In the genomic region with DNA sequence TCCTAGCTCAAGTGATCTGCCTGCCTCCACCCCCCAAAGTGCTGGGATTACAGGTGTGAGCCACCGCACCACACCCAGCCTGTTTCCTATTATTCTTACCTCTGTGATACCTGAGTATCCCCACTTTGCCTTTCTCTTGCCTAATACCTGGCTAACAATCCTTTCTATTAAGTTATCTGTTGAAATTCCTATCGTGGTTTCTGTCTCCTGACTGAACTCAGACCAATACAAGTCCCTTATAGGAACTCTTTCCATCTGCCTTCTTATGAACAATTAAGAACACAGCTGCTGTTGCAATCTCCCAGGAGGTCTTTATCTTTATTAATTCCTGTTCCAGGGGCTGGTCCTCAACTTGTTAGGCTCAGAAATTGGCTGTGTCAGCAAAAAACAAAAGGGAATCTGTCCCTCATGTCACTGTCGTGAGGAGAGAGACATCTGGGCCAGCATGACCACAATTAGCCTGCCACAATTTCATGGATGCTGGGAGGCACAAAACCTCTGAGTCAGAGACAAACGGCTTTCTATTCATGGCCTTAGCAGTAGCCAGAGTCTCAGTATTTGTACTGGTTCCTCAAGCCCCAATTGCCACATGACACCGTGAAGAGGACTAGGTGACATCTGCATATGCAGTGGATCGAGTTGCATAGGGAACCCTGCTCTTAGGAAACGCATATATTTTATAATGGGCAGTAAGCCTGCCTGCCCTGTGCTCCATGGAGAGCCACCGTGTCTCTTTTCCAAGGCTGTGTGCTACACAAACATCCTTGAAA, we compare ENCODE assay signal across 13 cellular contexts. TPM values are rescaled to one million over a fixed set of nuclear protein-coding genes. Genes with fewer than 3 reads are reported as not detected.
DNase-seq lines count a peak whose midpoint lies in the region; ATAC-seq and TF ChIP-seq lines count a peak whose summit lies in the region.
"Had no signal": no experiment of that assay in that cellular context is flagged by ENCODE, and none has a peak within 500 bp of the region (broad histone marks: within the 10 kb centered on the region; RNA-seq: fewer than 3 reads in every experiment).

No MANE protein-coding gene starts in this region.

- H3K18ac ChIP-seq in neuronal stem cell (ENCODE audit: low read length) (no peak overlapping the region), H9 (ENCODE audit: insufficient read length, low read depth, low read length) (no peak overlapping the region)

- H2AFZ ChIP-seq in neuronal stem cell (ENCODE audit: low read length) (peak overlapping the region; percentile 72), H9 (ENCODE audit: low read length) (no peak overlapping the region)

- H3K4me3 ChIP-seq in choroid plexus epithelial cell (ENCODE audit: low read depth, low read length) = no peak overlapping the region
- no peak overlapping the region for H3K4me3 ChIP-seq in neuronal stem cell (ENCODE audit: low read length in 2 of 2)
- H3K4me3 ChIP-seq: stomach had no signal

- WGBS in neuronal stem cell (ENCODE audit: extremely low coverage in 2 of 2, insufficient read length in 2 of 2, insufficient replicate concordance in 1 of 2), 2 donors = no CpG with 5 or more reads among the region's 8 CpGs
- no CpG with 5 or more reads among the region's 8 CpGs for WGBS in H9 (ENCODE audit: extremely low coverage, insufficient read length, low lambda C conversion rate)

- no peak overlapping the region for H3K4ac ChIP-seq in neuronal stem cell (ENCODE audit: low read length)
- no peak overlapping the region for H3K4ac ChIP-seq in H9 (ENCODE audit: low read depth, low read length)

- no peaks in the 10 kb centered on the region for H3K9me3 ChIP-seq in neuronal stem cell (replicated peaks in 1 of 2; ENCODE audit: control insufficient read depth in 2 of 2, insufficient read depth in 1 of 2, low read depth in 1 of 2, low read length in 2 of 2)
- H3K9me3 ChIP-seq in H9 (ENCODE audit: control insufficient read depth, low read depth, low read length) = no peaks in the 10 kb centered on the region
- H3K9me3 ChIP-seq: stomach had no signal

- no peaks in the 10 kb centered on the region for H3K23me2 ChIP-seq in H9 (ENCODE audit: insufficient read length, low read depth, low read length, poor library complexity, severe bottlenecking)

- no peaks in the 10 kb centered on the region for H3K36me3 ChIP-seq in neuronal stem cell (replicated peaks in 1 of 2; ENCODE audit: control insufficient read depth in 2 of 2, insufficient read depth in 2 of 2, low read length in 2 of 2)
- H3K36me3 ChIP-seq: stomach had no signal

- H3K23ac ChIP-seq in neuronal stem cell (ENCODE audit: low read depth, low read length, poor library complexity) = no peak overlapping the region
- H3K23ac ChIP-seq in H9 (ENCODE audit: insufficient read length, low read depth, low read length) = no peak overlapping the region

- H3K4me3 Mint-ChIP-seq in H9 = no peak overlapping the region; a peak in 2 of 5 replicates
- H3K4me3 Mint-ChIP-seq: T-helper 17 cell had no signal

- H4K8ac ChIP-seq in neuronal stem cell (ENCODE audit: low read depth, low read length) (no peak overlapping the region), H9 (replicated peaks; ENCODE audit: insufficient read length, low read depth, low read length) (no peak overlapping the region)

- no peak overlapping the region for H3K14ac ChIP-seq in neuronal stem cell (ENCODE audit: low read length)
- no peak overlapping the region for H3K14ac ChIP-seq in H9 (ENCODE audit: insufficient read depth, low read length)

- no peaks in the 10 kb centered on the region for H3K9me3 Mint-ChIP-seq in H9

- no peaks in the 10 kb centered on the region for H3K27me3 Mint-ChIP-seq in H9 (ENCODE audit: low read depth)

- H4K91ac ChIP-seq in neuronal stem cell (ENCODE audit: low read depth, low read length, poor library complexity) (no peak overlapping the region), H9 (ENCODE audit: insufficient read length, low read depth, low read length) (no peak overlapping the region)

- no peak overlapping the region for H4K5ac ChIP-seq in H9 (ENCODE audit: insufficient read length, low read depth, low read length)

- peaks cover 13 to 20% of the 10 kb centered on the region in 2 experiments for H3K4me1 Mint-ChIP-seq in H9

- H2BK5ac ChIP-seq in neuronal stem cell (ENCODE audit: low read length) = no peak overlapping the region
- no peak overlapping the region for H2BK5ac ChIP-seq in H9 (ENCODE audit: insufficient read length, low read length)

- H2BK15ac ChIP-seq in neuronal stem cell (ENCODE audit: low read length) (no peak overlapping the region), H9 (ENCODE audit: low read depth, low read length) (no peak overlapping the region)

- peak overlapping the region; percentile 27 for H3K27ac ChIP-seq in neuronal stem cell (replicated peaks; ENCODE audit: low read length)
- H3K27ac ChIP-seq in H9 (ENCODE audit: insufficient read length, low read depth, low read length) = no peak overlapping the region

- no peaks in the 10 kb centered on the region for H3K27me3 ChIP-seq in neuronal stem cell (ENCODE audit: control insufficient read depth in 3 of 3, insufficient read depth in 3 of 3, low read depth in 1 of 3, low read length in 3 of 3)
- H3K27me3 ChIP-seq in H9 (ENCODE audit: insufficient read depth, low read length) = no peaks in the 10 kb centered on the region
- H3K27me3 ChIP-seq: stomach had no signal

- H3T11ph ChIP-seq in H9 (ENCODE audit: low read length) = no peak overlapping the region

- H3K79me2 ChIP-seq in H9 (ENCODE audit: insufficient read depth, low read length) = no peaks in the 10 kb centered on the region

- H2AK5ac ChIP-seq in neuronal stem cell (ENCODE audit: low read depth, low read length) (no peak overlapping the region), H9 (ENCODE audit: insufficient read length, low read length) (no peak overlapping the region)

- H3K79me1 ChIP-seq in neuronal stem cell (ENCODE audit: low read depth, low read length) = no peaks in the 10 kb centered on the region
- no peaks in the 10 kb centered on the region for H3K79me1 ChIP-seq in H9 (ENCODE audit: insufficient read depth, low read depth, low read length, poor library complexity, severe bottlenecking)

- H3K4me2 ChIP-seq in neuronal stem cell (ENCODE audit: insufficient read depth, low read length, poor library complexity, severe bottlenecking) (no peak overlapping the region), H9 (ENCODE audit: insufficient read depth, insufficient read length, low read length) (no peak overlapping the region)

- H2BK20ac ChIP-seq in H9 (ENCODE audit: low read depth, low read length, poor library complexity, severe bottlenecking) = no peak overlapping the region

- H3K9ac ChIP-seq in neuronal stem cell (ENCODE audit: low read depth, low read length, poor library complexity) (no peak overlapping the region), H9 (ENCODE audit: extremely low read depth, insufficient read length, low read length) (no peak overlapping the region)

- H3K56ac ChIP-seq in H9 (ENCODE audit: insufficient read length, low read depth, low read length) = no peak overlapping the region

- no peak overlapping the region for H2BK120ac ChIP-seq in neuronal stem cell (ENCODE audit: low read depth, low read length)
- H2BK120ac ChIP-seq in H9 (ENCODE audit: low read depth, low read length, poor library complexity, severe bottlenecking) = no peak overlapping the region

- H4K20me1 ChIP-seq in H9 (ENCODE audit: control insufficient read depth, insufficient read depth, insufficient read length) = no peaks in the 10 kb centered on the region

- H3K27ac Mint-ChIP-seq in H9 = peak overlapping the region in 1 of 3 experiments; percentile 20; a peak in 2 of 7 replicates
- H3K27ac Mint-ChIP-seq: T-helper 17 cell had no signal

- H3K36me3 Mint-ChIP-seq in H9 (ENCODE audit: insufficient read depth in 1 of 3, low read depth in 3 of 3) = no peaks in the 10 kb centered on the region

- TF ChIP-seq CTCF in choroid plexus epithelial cell (conservative IDR thresholded peaks at IDR 0.05; ENCODE audit: low read depth, low read length) (no peak), H9 (conservative IDR thresholded peaks at IDR 0.05) (no peak)

- ATAC-seq in HG03135 (IDR thresholded peaks at IDR 0.05; ENCODE audit: unreplicated experiment) (no peak), GM21360 (IDR thresholded peaks at IDR 0.05; ENCODE audit: unreplicated experiment) (no peak)
- ATAC-seq: T-helper 17 cell had no signal

- H3K4me1 ChIP-seq in neuronal stem cell (ENCODE audit: control insufficient read depth in 2 of 2, insufficient read depth in 1 of 2, low read depth in 1 of 2, low read length in 2 of 2) (peaks cover 7 to 8% of the 10 kb centered on the region in 2 donors), H9 (ENCODE audit: insufficient read depth, low read length) (peaks cover 6% of the 10 kb centered on the region; the same call in 1 of the 2 replicates)

- H2BK12ac ChIP-seq in neuronal stem cell (ENCODE audit: low read length) = no peak overlapping the region
- H2BK12ac ChIP-seq in H9 (ENCODE audit: insufficient read length, low read depth, low read length) = no peak overlapping the region

- DNase-seq in ELF-1 (ENCODE audit: low read depth, low spot score) (peak; percentile 24), NCI-H226 (peak; percentile 37), choroid plexus epithelial cell (ENCODE audit: low read depth) (peak; percentile 45), neuronal stem cell (ENCODE audit: low spot score) (no peak), H9 (no peak), GDM1 (lab: John Stamatoyannopoulos, UW) (no peak)
- DNase-seq: DMS79 treated with DMSO at 0.1 percent for 48 hours; head of caudate nucleus; stimulated activated CD4-positive, alpha-beta T cell treated with anti-CD3 and anti-CD28 coated beads, Interleukin-15, amount 100 ng/mL, for 24 hours; stomach; T-helper 17 cell had no signal

RNA-seq across cellular contexts. Expression of a gene that starts 58.2 kb away (rescaled TPM):
- polyA plus RNA-seq in neuronal stem cell (2013, experiment 1 of 2) = 11.4 TPM
- 11.8 TPM for polyA plus RNA-seq in neuronal stem cell (2013, experiment 2 of 2)
- total RNA-seq in H9 (2021) = 17.0 and 17.1 TPM in 2 replicates

RNA-seq across cellular contexts. Expression of a gene that starts 58.2 kb away (rescaled TPM):
- 44.0 TPM for polyA plus RNA-seq in neuronal stem cell (2013, experiment 1 of 2)
- polyA plus RNA-seq in neuronal stem cell (2013, experiment 2 of 2) = 43.6 TPM
- total RNA-seq in H9 (2021) = 20.3 and 21.9 TPM in 2 replicates

Comparison
In these comparisons a context has a peak if more than half of its experiments do, and no peak if none do; other contexts are left out.
1. DNase-seq: peak in ELF-1 (single experiment), NCI-H226 (single experiment) and choroid plexus epithelial cell (single experiment); none in neuronal stem cell (single experiment), H9 (single experiment) and GDM1 (single experiment).